8 cellular contexts compared by ENCODE assay signal in the genomic region with DNA sequence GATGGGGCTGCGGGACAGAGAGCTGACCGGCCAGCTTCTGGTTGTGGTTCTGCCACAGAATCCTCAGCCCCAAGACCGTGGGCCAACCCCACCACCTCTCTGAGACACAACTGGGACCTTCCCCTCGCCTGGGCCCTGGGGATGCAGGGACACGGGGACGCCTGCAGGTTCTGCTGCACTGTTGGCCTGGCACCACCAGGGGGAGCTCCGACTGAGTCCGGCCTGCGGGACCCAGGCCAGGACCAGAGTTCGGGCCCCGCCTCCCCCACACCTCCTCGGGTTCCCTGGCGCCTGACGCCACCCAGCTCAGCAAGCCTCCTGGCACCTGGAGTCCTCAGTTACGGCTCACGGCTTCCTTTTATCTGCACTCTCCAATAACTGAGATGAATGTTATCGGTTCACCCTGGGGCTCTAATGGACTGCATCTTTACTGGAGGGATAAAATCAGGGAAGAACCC. TPM values are rescaled to one million over a fixed set of nuclear protein-coding genes. Genes with fewer than 3 reads are reported as not detected.
DNase-seq lines count a peak whose midpoint lies in the region; ATAC-seq and TF ChIP-seq lines count a peak whose summit lies in the region.

No MANE protein-coding gene starts in this region.

- no peaks in the 10 kb centered on the region for H3K9me3 Mint-ChIP-seq in activated CD4-positive, alpha-beta T cell treated with anti-CD3 and anti-CD28 coated beads, Interleukin-2, amount 10 ng/mL, durations not matched to agents 24 days and 14 days
- H3K9me3 Mint-ChIP-seq in chondrocyte (ENCODE audit: low read depth), result no peaks in the 10 kb centered on the region

- in situ Hi-C loops in HAP-1 (cut with MboI; ENCODE audit: low sequenced_read_pairs), result no loop called here

- TF ChIP-seq CTCF in chondrocyte (IDR thresholded peaks at IDR 0.05) (peak; percentile 92), lower leg skin (IDR thresholded peaks at IDR 0.05) (peak in 1 of 3 donors; percentile 90)

- 16 to 22% methylated on average over 10 to 17 of the region's 17 CpGs for WGBS in lower leg skin, 2 donors

- DNase-seq in AML-193 (lab: John Stamatoyannopoulos, UW) (peak; percentile 55 to 79), HAP-1 (ENCODE audit: low spot score in 2 of 2) (peak; percentile 47 to 90), NCI-H510A (lab: John Stamatoyannopoulos, UW) (peak; percentile 89), chondrocyte (ENCODE audit: low spot score) (no peak), lower leg skin (ENCODE audit: low spot score in 2 of 2) (peak; percentile 73 to 95)
- DNase-seq in activated CD4-positive, alpha-beta T cell treated with anti-CD3 and anti-CD28 coated beads, Interleukin-2, amount 10 ng/mL, durations not matched to agents 24 days and 14 days, result peak; percentile 94
- DNase-seq in stimulated activated CD8-positive, alpha-beta memory T cell treated with anti-CD3 and anti-CD28 coated beads, Interleukin-12 subunit alpha, Interleukin-12 subunit beta, amount 100 ng/mL, for 4 hours (ENCODE audit: low read depth), result peak; percentile 52

- peaks cover 2% of the 10 kb centered on the region for H3K27me3 Mint-ChIP-seq in activated CD4-positive, alpha-beta T cell treated with anti-CD3 and anti-CD28 coated beads, Interleukin-2, amount 10 ng/mL, durations not matched to agents 24 days and 14 days
- H3K27me3 Mint-ChIP-seq in chondrocyte (ENCODE audit: low read depth), result no peaks in the 10 kb centered on the region

- peaks cover 7% of the 10 kb centered on the region for H3K4me1 ChIP-seq in HAP-1

- TF ChIP-seq POLR2A in lower leg skin (IDR thresholded peaks at IDR 0.05), result no peak

- no peaks in the 10 kb centered on the region for H3K27me3 ChIP-seq in HAP-1 (ENCODE audit: low read depth)

- no peaks in the 10 kb centered on the region for H3K36me3 Mint-ChIP-seq in activated CD4-positive, alpha-beta T cell treated with anti-CD3 and anti-CD28 coated beads, Interleukin-2, amount 10 ng/mL, durations not matched to agents 24 days and 14 days (ENCODE audit: low read depth)
- H3K36me3 Mint-ChIP-seq in chondrocyte (ENCODE audit: low read depth), result peaks cover 3% of the 10 kb centered on the region

- intact Hi-C loops in activated CD4-positive, alpha-beta T cell treated with anti-CD3 and anti-CD28 coated beads, Interleukin-2, amount 10 ng/mL, durations not matched to agents 24 days and 14 days (cut with micrococcal nuclease), result loop anchor here (2.0 kb wide), 1 partner anchor 26 kb away; the partner anchor contains the start of gene TBC1D16
- intact Hi-C loops in lower leg skin (cut with DNase I; ENCODE audit: low total_unique reads), result loop anchor here (5.0 kb wide), 1 partner anchor 39 kb away; no protein-coding TSS in a partner anchor

- no peaks in the 10 kb centered on the region for H3K9me3 ChIP-seq in HAP-1

- H3K4me3 ChIP-seq in HAP-1 (no peak overlapping the region), lower leg skin (ENCODE audit: low read depth, poor library complexity, severe bottlenecking) (no peak overlapping the region)

- ATAC-seq in HG02610 (IDR thresholded peaks at IDR 0.05; ENCODE audit: unreplicated experiment), result no peak

- peaks cover 4% of the 10 kb centered on the region for H3K4me1 Mint-ChIP-seq in activated CD4-positive, alpha-beta T cell treated with anti-CD3 and anti-CD28 coated beads, Interleukin-2, amount 10 ng/mL, durations not matched to agents 24 days and 14 days
- H3K4me1 Mint-ChIP-seq in chondrocyte (ENCODE audit: low read depth), result peaks cover 5% of the 10 kb centered on the region

- no peak overlapping the region for H3K4me3 Mint-ChIP-seq in activated CD4-positive, alpha-beta T cell treated with anti-CD3 and anti-CD28 coated beads, Interleukin-2, amount 10 ng/mL, durations not matched to agents 24 days and 14 days
- H3K4me3 Mint-ChIP-seq in chondrocyte (ENCODE audit: unreplicated experiment), result no peak overlapping the region

- H3K36me3 ChIP-seq in HAP-1 (replicated peaks), result no peaks in the 10 kb centered on the region; the same call in none of the 2 replicates

- H3K27ac Mint-ChIP-seq in activated CD4-positive, alpha-beta T cell treated with anti-CD3 and anti-CD28 coated beads, Interleukin-2, amount 10 ng/mL, durations not matched to agents 24 days and 14 days, result no peak overlapping the region
- H3K27ac Mint-ChIP-seq in chondrocyte (ENCODE audit: unreplicated experiment), result no peak overlapping the region

RNA-seq across cellular contexts. Expression of gene TBC1D16, which starts 27.3 kb away (rescaled TPM):
- 1.4 and 1.9 TPM in 2 replicates for total RNA-seq in activated CD4-positive, alpha-beta T cell treated with anti-CD3 and anti-CD28 coated beads, Interleukin-2, amount 10 ng/mL, durations not matched to agents 24 days and 14 days
- total RNA-seq in chondrocyte, result 51.4 to 72.7 TPM (median 55.4 TPM) in 3 replicates
- 10 to 100 TPM in 3 of 4 donors, 1 to 10 TPM in 1; 9.1 to 28.0 (median 22.3) TPM for total RNA-seq in lower leg skin

RNA-seq across cellular contexts. Expression of gene CCDC40, which starts 28.0 kb away (rescaled TPM):
- 0.37 and 0.54 TPM in 2 replicates for total RNA-seq in activated CD4-positive, alpha-beta T cell treated with anti-CD3 and anti-CD28 coated beads, Interleukin-2, amount 10 ng/mL, durations not matched to agents 24 days and 14 days
- total RNA-seq in chondrocyte, result 5.8 to 11.8 TPM (median 6.5 TPM) in 3 replicates
- total RNA-seq in lower leg skin, result 1 to 10 TPM; 1.2 to 5.8 (median 2.1) TPM
